8 cellular contexts compared by ENCODE assay signal in the genomic region with DNA sequence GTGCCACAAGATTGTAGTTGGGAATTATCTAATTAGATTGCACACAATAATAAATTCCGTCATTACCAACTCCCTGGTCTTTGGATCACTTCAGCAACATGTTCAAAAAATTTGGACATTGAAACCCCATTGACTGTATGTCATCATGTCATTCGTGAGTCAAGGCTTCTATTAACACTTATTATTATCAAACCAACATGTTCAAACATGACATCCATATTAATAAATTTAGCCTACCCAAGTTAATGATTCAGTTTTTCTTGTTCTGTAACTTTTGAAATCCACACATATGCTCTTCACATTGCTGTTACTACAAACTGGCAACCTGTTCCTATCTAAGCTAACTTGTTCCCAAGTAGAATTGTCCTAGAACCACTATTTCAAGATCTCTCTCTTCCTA.
"Had no signal": no experiment of that assay in that cellular context is flagged by ENCODE, and none has a peak within 500 bp of the region (broad histone marks: within the 10 kb centered on the region; RNA-seq: fewer than 3 reads in every experiment).

No MANE protein-coding gene starts in this region.

- FAIRE-seq: G401.6, GM12878, GM12891, GM12892, GM18507, GM19239 had no signal

- H3K4me3 ChIP-seq: GM12878 had no signal

- ATAC-seq: GM12878 had no signal

- DNase-seq: GDM1, GF-D8 had no signal
